ENCODE assay signal across 1 cellular context in genomic region chr12:113577464-113578121, GRCh38.
TF ChIP-seq lines count a peak whose summit lies in the region.

No MANE protein-coding gene starts in this region.

TF ChIP-seq in H1, 55 proteins besides CTCF, POLR2A, EP300 and RAD21 (continued from another document):
- TF ChIP-seq CTBP2 (IDR thresholded peaks at IDR 0.05; ENCODE audit: borderline replicate concordance, insufficient read depth, insufficient read length, low read length) (no peak), SP1 (IDR thresholded peaks at IDR 0.05; ENCODE audit: low read depth, low read length) (no peak), TAF1 (IDR thresholded peaks at IDR 0.05; ENCODE audit: low read depth, low read length) (no peak), KDM5A (IDR thresholded peaks at IDR 0.05; ENCODE audit: low read length) (no peak)
